23 cellular contexts compared by ENCODE assay signal in the genomic region with DNA sequence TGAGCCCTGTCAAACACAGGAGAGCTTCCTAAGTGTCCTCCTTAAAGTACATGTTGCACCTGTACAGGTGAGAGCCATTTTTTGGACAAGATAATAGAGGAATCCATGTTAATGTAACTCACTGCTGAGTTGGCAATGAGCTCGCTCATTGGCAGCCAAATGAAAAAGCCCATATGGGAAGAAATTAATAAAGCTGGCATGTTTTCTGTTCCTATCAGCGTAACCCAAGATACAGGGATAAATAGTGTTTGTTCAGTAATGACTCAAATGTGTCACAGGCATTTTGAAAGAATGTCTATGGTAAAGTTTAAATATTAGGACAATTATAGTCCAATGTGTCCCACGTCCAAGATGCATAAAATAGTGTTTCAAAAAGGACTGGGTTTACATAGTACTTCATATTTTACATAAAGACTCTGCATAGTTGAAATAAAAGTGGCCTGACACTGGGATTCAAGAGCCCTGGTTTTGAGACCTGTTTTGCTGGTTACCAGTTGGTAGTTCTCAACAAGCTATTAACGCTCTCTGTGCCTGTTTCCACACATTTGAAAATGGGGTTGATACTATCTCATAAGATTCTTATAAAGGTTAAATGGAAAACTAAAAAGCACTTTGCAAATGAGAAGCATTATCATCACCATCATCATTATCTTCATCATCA. TPM values are rescaled to one million over a fixed set of nuclear protein-coding genes. Genes with fewer than 3 reads are reported as not detected.
DNase-seq lines count a peak whose midpoint lies in the region; ATAC-seq and TF ChIP-seq lines count a peak whose summit lies in the region.
"Had no signal": no experiment of that assay in that cellular context is flagged by ENCODE, and none has a peak within 500 bp of the region (broad histone marks: within the 10 kb centered on the region; RNA-seq: fewer than 3 reads in every experiment).

No MANE protein-coding gene starts in this region.

- no peak for TF ChIP-seq POLR2A in gastrocnemius medialis (IDR thresholded peaks at IDR 0.05)

- no peak for ATAC-seq in Right ventricle myocardium superior (ENCODE audit: poor library complexity)
- no peak for ATAC-seq in gastrocnemius medialis
- no peak for ATAC-seq in left lobe of liver
- ATAC-seq: K562; stimulated activated memory B cell treated with anti-CD40 and anti-IgM and Interleukin-4, amounts not matched to agents 10 μg/mL and 1 μg/mL and 100 μg/mL, for 72 hours had no signal

- TF ChIP-seq CTCF in left ventricle myocardium inferior (IDR thresholded peaks at IDR 0.05; ENCODE audit: borderline replicate concordance) = no peak
- no peak for TF ChIP-seq CTCF in gastrocnemius medialis (IDR thresholded peaks at IDR 0.05 in 4 of 5, conservative IDR thresholded peaks at IDR 0.05 in 1 of 5)

- no peak overlapping the region for H3K4me3 ChIP-seq in left ventricle myocardium inferior
- H3K4me3 ChIP-seq in gastrocnemius medialis = no peak overlapping the region
- H3K4me3 ChIP-seq: K562 had no signal

- H3K4me1 ChIP-seq in left ventricle myocardium inferior = peaks cover 41% of the 10 kb centered on the region
- peaks cover 31 to 53% of the 10 kb centered on the region in 2 donors for H3K4me1 ChIP-seq in gastrocnemius medialis

- H3K36me3 ChIP-seq in left ventricle myocardium inferior (no peaks in the 10 kb centered on the region), gastrocnemius medialis (no peaks in the 10 kb centered on the region)

- intact Hi-C loops in left ventricle myocardium inferior (cut with micrococcal nuclease) = no loop called here
- intact Hi-C loops in Right ventricle myocardium superior (cut with DNase I) = no loop called here
- intact Hi-C loops in gastrocnemius medialis (cut with DNase I; ENCODE audit: low total_unique reads) = loop anchor here (2.0 kb wide), 1 partner anchor 41 kb away; no protein-coding TSS in a partner anchor

- DNase-seq in left ventricle myocardium inferior (no peak), Right ventricle myocardium superior (no peak), cerebellar cortex (ENCODE audit: low spot score) (peak; percentile 83), gastrocnemius medialis (no peak), DMS79 treated with DMSO at 0.1 percent for 48 hours (lab: John Stamatoyannopoulos, UW) (no peak), left lobe of liver (ENCODE audit: low spot score) (no peak), KBM-7 (no peak), Ammon's horn (ENCODE audit: low spot score) (no peak)
- DNase-seq: activated CD8-positive, alpha-beta memory T cell treated with anti-CD3 and anti-CD28 coated beads, Interleukin-2, amount 50 U/mL, for 4 hours; activated naive CD4-positive, alpha-beta T cell treated with anti-CD3 and anti-CD28 coated beads, Interleukin-2, amount 50 U/mL, for 16 hours; effector memory CD4-positive, alpha-beta T cell; erythroblast; foreskin fibroblast; H9; left ventricle myocardium superior; MM.1S; naive thymus-derived CD4-positive, alpha-beta T cell; NCI-H1436 treated with DMSO at 0.1 percent for 48 hours; NCI-H82; retina; stimulated activated CD4-positive, alpha-beta T cell treated with anti-CD3 and anti-CD28 coated beads, Interleukin-4, amount 100 ng/mL, for 1 hour had no signal

- H3K9me3 ChIP-seq in left ventricle myocardium inferior (replicated peaks) (no peaks in the 10 kb centered on the region), gastrocnemius medialis (no peaks in the 10 kb centered on the region)

- H3K27me3 ChIP-seq in left ventricle myocardium inferior (ENCODE audit: low read depth) (no peaks in the 10 kb centered on the region), gastrocnemius medialis (no peaks in the 10 kb centered on the region)

- H3K27ac ChIP-seq in left ventricle myocardium inferior (replicated peaks) = peak overlapping the region; percentile 76
- H3K27ac ChIP-seq in gastrocnemius medialis = peak overlapping the region; percentile 86 to 92 (median 90)

- in situ Hi-C loops in gastrocnemius medialis (cut with MboI; ENCODE audit: low sequenced_read_pairs in 4 of 4) (no loop called here), KBM-7 (cut with MboI; ENCODE audit: low pct_unique_long_range_greater_than_20kb, low sequenced_read_pairs) (no loop called here)

RNA-seq across cellular contexts. Expression of gene MTURN, which starts 49.1 kb away (rescaled TPM):
- 21.3 TPM for total RNA-seq in left ventricle myocardium inferior
- total RNA-seq in Right ventricle myocardium superior = 17.7 TPM
- 10 to 100 TPM; 32.9 to 81.9 (median 44.7) TPM for total RNA-seq in gastrocnemius medialis
- 2.8 TPM for total RNA-seq in left lobe of liver
